Comparison of ENCODE assay signal across 35 cellular contexts in the genomic region with DNA sequence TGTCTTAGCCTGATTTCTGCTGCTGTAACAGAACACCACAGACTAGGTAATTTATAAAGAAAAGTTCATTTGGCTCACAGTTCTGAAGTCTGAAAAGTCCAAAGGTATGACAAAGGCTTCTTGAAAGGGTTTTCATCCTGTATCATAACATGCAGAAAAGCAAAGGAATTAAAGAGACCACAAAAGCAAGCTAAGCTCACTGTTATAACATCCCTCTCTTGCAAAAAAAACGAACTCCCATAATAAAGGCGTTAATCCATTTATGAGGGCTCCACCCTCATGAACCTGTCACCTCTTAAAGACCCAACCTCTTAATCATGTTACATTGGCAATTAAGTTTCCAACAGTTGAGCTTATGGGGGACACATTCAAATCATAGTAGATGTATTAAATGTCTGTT.
"Had no signal": no experiment of that assay in that cellular context is flagged by ENCODE, and none has a peak within 500 bp of the region (broad histone marks: within the 10 kb centered on the region; RNA-seq: fewer than 3 reads in every experiment).

No MANE protein-coding gene starts in this region.

- DNase-seq: Karpas-422, Kasumi-1, MG63, MM.1S, MV-4-11, NCI-H1048, NCI-H1092, NCI-H1092 treated with DMSO at 0.1 percent for 48 hours, NCI-H1105, NCI-H1105 treated with DMSO at 0.1 percent for 48 hours, NCI-H1417, NCI-H1417 treated with DMSO at 0.1 percent for 48 hours, NCI-H1436, NCI-H1436 treated with DMSO at 0.1 percent for 48 hours, NCI-H146, NCI-H1694, NCI-H1694 treated with DMSO at 0.1 percent for 48 hours, NCI-H187, NCI-H187 treated with DMSO at 0.1 percent for 48 hours, NCI-H1930, NCI-H2029, NCI-H2029 treated with DMSO at 0.1 percent for 48 hours, NCI-H2081, NCI-H2081 treated with DMSO at 0.1 percent for 48 hours, NCI-H2107, NCI-H2171, NCI-H2171 treated with DMSO at 0.1 percent for 48 hours, NCI-H2227 treated with DMSO at 0.1 percent for 48 hours, NCI-H226, NCI-H345, NCI-H446, NCI-H446 treated with DMSO at 0.1 percent for 48 hours, NCI-H510A, NCI-H510A treated with DMSO at 0.1 percent for 48 hours, NCI-H524 had no signal

- H3K27me3 ChIP-seq: MG63 had no signal

- H3K4me3 ChIP-seq: MG63 had no signal

- H3K9me3 ChIP-seq: MG63 had no signal

- H3K36me3 ChIP-seq: MG63 had no signal
